In genomic region chr21:37257526-37257966, GRCh38 we compare ENCODE assay signal across 1 cellular context.
TF ChIP-seq lines count a peak whose summit lies in the region.

No MANE protein-coding gene starts in this region.

TF ChIP-seq in HepG2, 621 proteins besides CTCF, POLR2A, EP300 and RAD21 (continued from another document and continues in another):
- TF ChIP-seq ELF1 (CRISPR knock-in tag; IDR thresholded peaks at IDR 0.05), result no peak
- TF ChIP-seq ZNF879 (CRISPR knock-in tag; IDR thresholded peaks at IDR 0.05), result peak; percentile 45; the same call in 1 of the 2 replicates
- no peak for TF ChIP-seq ZNF230 (CRISPR knock-in tag; IDR thresholded peaks at IDR 0.05)
- TF ChIP-seq CEBPG (CRISPR knock-in tag; IDR thresholded peaks at IDR 0.05), result no peak
- no peak for TF ChIP-seq ZNF20 (CRISPR knock-in tag; IDR thresholded peaks at IDR 0.05)
- no peak for TF ChIP-seq ZNF776 (CRISPR knock-in tag; IDR thresholded peaks at IDR 0.05)
- TF ChIP-seq, protein P1, sequence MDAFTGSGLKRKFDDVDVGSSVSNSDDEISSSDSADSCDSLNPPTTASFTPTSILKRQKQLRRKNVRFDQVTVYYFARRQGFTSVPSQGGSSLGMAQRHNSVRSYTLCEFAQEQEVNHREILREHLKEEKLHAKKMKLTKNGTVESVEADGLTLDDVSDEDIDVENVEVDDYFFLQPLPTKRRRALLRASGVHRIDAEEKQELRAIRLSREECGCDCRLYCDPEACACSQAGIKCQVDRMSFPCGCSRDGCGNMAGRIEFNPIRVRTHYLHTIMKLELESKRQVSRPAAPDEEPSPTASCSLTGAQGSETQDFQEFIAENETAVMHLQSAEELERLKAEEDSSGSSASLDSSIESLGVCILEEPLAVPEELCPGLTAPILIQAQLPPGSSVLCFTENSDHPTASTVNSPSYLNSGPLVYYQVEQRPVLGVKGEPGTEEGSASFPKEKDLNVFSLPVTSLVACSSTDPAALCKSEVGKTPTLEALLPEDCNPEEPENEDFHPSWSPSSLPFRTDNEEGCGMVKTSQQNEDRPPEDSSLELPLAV (CRISPR knock-in tag; conservative IDR thresholded peaks at IDR 0.05; ENCODE audit: low read depth), result no peak
- TF ChIP-seq HNF4A (CRISPR knock-in tag; IDR thresholded peaks at IDR 0.05), result no peak
- TF ChIP-seq, protein P2, sequence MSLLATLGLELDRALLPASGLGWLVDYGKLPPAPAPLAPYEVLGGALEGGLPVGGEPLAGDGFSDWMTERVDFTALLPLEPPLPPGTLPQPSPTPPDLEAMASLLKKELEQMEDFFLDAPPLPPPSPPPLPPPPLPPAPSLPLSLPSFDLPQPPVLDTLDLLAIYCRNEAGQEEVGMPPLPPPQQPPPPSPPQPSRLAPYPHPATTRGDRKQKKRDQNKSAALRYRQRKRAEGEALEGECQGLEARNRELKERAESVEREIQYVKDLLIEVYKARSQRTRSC (CRISPR knock-in tag; IDR thresholded peaks at IDR 0.05; ENCODE audit: low read depth), result no peak
- peak; percentile 77; the same call in 1 of the 2 replicates for TF ChIP-seq REL (CRISPR knock-in tag; conservative IDR thresholded peaks at IDR 0.05)
- peak; percentile 45; the same call in 1 of the 2 replicates for TF ChIP-seq GABPB1 (CRISPR knock-in tag; IDR thresholded peaks at IDR 0.05)
- TF ChIP-seq CEBPZ (IDR thresholded peaks at IDR 0.05; ENCODE audit: low read length), result no peak
- TF ChIP-seq SOX5 (CRISPR knock-in tag; IDR thresholded peaks at IDR 0.05; ENCODE audit: borderline replicate concordance), result no peak
- TF ChIP-seq ZNF547 (CRISPR knock-in tag; IDR thresholded peaks at IDR 0.05), result no peak
- TF ChIP-seq SIX4 (CRISPR knock-in tag; IDR thresholded peaks at IDR 0.05), result no peak
- no peak for TF ChIP-seq ZNF678 (CRISPR knock-in tag; IDR thresholded peaks at IDR 0.05)
- TF ChIP-seq MXI1 (IDR thresholded peaks at IDR 0.05; ENCODE audit: borderline replicate concordance, low read depth, low read length), result peak; percentile 6; the same call in 1 of the 3 replicates
- TF ChIP-seq, protein P3, sequence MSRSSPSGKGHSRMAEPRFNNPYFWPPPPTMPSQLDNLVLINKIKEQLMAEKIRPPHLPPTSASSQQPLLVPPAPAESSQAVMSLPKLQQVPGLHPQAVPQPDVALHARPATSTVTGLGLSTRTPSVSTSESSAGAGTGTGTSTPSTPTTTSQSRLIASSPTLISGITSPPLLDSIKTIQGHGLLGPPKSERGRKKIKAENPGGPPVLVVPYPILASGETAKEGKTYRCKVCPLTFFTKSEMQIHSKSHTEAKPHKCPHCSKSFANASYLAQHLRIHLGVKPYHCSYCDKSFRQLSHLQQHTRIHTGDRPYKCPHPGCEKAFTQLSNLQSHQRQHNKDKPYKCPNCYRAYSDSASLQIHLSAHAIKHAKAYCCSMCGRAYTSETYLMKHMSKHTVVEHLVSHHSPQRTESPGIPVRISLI (CRISPR knock-in tag; IDR thresholded peaks at IDR 0.05; ENCODE audit: borderline replicate concordance), result no peak
- TF ChIP-seq NFKBIZ (CRISPR knock-in tag; IDR thresholded peaks at IDR 0.05), result no peak
- TF ChIP-seq CENPT (CRISPR knock-in tag; IDR thresholded peaks at IDR 0.05; ENCODE audit: low read depth), result no peak
- TF ChIP-seq PREB (CRISPR knock-in tag; IDR thresholded peaks at IDR 0.05), result no peak
- TF ChIP-seq IRF9 (CRISPR knock-in tag; IDR thresholded peaks at IDR 0.05; ENCODE audit: borderline replicate concordance), result no peak
- TF ChIP-seq BHLHE40 (IDR thresholded peaks at IDR 0.05; ENCODE audit: low read length), result no peak
- TF ChIP-seq ZNF597 (CRISPR knock-in tag; IDR thresholded peaks at IDR 0.05), result no peak
- TF ChIP-seq, protein P4, sequence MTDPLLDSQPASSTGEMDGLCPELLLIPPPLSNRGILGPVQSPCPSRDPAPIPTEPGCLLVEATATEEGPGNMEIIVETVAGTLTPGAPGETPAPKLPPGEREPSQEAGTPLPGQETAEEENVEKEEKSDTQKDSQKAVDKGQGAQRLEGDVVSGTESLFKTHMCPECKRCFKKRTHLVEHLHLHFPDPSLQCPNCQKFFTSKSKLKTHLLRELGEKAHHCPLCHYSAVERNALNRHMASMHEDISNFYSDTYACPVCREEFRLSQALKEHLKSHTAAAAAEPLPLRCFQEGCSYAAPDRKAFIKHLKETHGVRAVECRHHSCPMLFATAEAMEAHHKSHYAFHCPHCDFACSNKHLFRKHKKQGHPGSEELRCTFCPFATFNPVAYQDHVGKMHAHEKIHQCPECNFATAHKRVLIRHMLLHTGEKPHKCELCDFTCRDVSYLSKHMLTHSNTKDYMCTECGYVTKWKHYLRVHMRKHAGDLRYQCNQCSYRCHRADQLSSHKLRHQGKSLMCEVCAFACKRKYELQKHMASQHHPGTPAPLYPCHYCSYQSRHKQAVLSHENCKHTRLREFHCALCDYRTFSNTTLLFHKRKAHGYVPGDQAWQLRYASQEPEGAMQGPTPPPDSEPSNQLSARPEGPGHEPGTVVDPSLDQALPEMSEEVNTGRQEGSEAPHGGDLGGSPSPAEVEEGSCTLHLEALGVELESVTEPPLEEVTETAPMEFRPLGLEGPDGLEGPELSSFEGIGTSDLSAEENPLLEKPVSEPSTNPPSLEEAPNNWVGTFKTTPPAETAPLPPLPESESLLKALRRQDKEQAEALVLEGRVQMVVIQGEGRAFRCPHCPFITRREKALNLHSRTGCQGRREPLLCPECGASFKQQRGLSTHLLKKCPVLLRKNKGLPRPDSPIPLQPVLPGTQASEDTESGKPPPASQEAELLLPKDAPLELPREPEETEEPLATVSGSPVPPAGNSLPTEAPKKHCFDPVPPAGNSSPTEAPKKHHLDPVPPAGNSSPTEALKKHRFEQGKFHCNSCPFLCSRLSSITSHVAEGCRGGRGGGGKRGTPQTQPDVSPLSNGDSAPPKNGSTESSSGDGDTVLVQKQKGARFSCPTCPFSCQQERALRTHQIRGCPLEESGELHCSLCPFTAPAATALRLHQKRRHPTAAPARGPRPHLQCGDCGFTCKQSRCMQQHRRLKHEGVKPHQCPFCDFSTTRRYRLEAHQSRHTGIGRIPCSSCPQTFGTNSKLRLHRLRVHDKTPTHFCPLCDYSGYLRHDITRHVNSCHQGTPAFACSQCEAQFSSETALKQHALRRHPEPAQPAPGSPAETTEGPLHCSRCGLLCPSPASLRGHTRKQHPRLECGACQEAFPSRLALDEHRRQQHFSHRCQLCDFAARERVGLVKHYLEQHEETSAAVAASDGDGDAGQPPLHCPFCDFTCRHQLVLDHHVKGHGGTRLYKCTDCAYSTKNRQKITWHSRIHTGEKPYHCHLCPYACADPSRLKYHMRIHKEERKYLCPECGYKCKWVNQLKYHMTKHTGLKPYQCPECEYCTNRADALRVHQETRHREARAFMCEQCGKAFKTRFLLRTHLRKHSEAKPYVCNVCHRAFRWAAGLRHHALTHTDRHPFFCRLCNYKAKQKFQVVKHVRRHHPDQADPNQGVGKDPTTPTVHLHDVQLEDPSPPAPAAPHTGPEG (CRISPR knock-in tag; IDR thresholded peaks at IDR 0.05), result no peak
- no peak for TF ChIP-seq SIX1 (CRISPR knock-in tag; IDR thresholded peaks at IDR 0.05; ENCODE audit: borderline replicate concordance)
- no peak for TF ChIP-seq ZNF75D (CRISPR knock-in tag; IDR thresholded peaks at IDR 0.05; ENCODE audit: borderline replicate concordance)
- no peak for TF ChIP-seq ZNF33B (CRISPR knock-in tag; IDR thresholded peaks at IDR 0.05)
- TF ChIP-seq ZNF614 (CRISPR knock-in tag; IDR thresholded peaks at IDR 0.05; ENCODE audit: borderline replicate concordance), result no peak
- no peak for TF ChIP-seq NAIF1 (CRISPR knock-in tag; IDR thresholded peaks at IDR 0.05; ENCODE audit: borderline replicate concordance)
- no peak for TF ChIP-seq RARG (CRISPR knock-in tag; IDR thresholded peaks at IDR 0.05; ENCODE audit: low read depth)
- no peak for TF ChIP-seq ZNF546 (CRISPR knock-in tag; conservative IDR thresholded peaks at IDR 0.05)
- TF ChIP-seq SMC3 (IDR thresholded peaks at IDR 0.05; ENCODE audit: low read length), result no peak
- no peak for TF ChIP-seq NFE2 (CRISPR knock-in tag; IDR thresholded peaks at IDR 0.05)
- TF ChIP-seq KDM5B (CRISPR knock-in tag; IDR thresholded peaks at IDR 0.05; ENCODE audit: borderline replicate concordance), result peak; percentile 46; the same call in 1 of the 2 replicates
- TF ChIP-seq, protein P5, sequence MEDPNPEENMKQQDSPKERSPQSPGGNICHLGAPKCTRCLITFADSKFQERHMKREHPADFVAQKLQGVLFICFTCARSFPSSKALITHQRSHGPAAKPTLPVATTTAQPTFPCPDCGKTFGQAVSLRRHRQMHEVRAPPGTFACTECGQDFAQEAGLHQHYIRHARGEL (CRISPR knock-in tag; IDR thresholded peaks at IDR 0.05), result no peak
- no peak for TF ChIP-seq ZNF691 (CRISPR knock-in tag; IDR thresholded peaks at IDR 0.05; ENCODE audit: borderline replicate concordance, low read depth)
- TF ChIP-seq ZNF263 (CRISPR knock-in tag; IDR thresholded peaks at IDR 0.05), result peak; percentile 83
- TF ChIP-seq NFYC (CRISPR knock-in tag; IDR thresholded peaks at IDR 0.05), result no peak
- no peak for TF ChIP-seq SOX13 (IDR thresholded peaks at IDR 0.05)
- TF ChIP-seq SOX13 (CRISPR knock-in tag; conservative IDR thresholded peaks at IDR 0.05 in 1 of 2, IDR thresholded peaks at IDR 0.05 in 1 of 2), result no peak
- no peak for TF ChIP-seq HOXD1 (CRISPR knock-in tag; IDR thresholded peaks at IDR 0.05)
- no peak for TF ChIP-seq ZNF282 (IDR thresholded peaks at IDR 0.05; ENCODE audit: partially characterized antibody)
- TF ChIP-seq AGO2 (optimal IDR thresholded peaks at IDR 0.05; ENCODE audit: low read depth, low read length), result peak; percentile 86
- TF ChIP-seq RBM22 (optimal IDR thresholded peaks at IDR 0.05; ENCODE audit: low read length), result no peak
- no peak for TF ChIP-seq KLF9 (CRISPR knock-in tag; IDR thresholded peaks at IDR 0.05; ENCODE audit: low read depth)
- peak; percentile 13; the same call in 1 of the 2 replicates for TF ChIP-seq MEF2D (CRISPR knock-in tag; IDR thresholded peaks at IDR 0.05)
- no peak for TF ChIP-seq DMTF1 (CRISPR knock-in tag; IDR thresholded peaks at IDR 0.05)
- TF ChIP-seq PHF20 (CRISPR knock-in tag; IDR thresholded peaks at IDR 0.05), result no peak; the same call in 1 of the 2 replicates
